ENCODE assay signal across 1 cellular context in the genomic region with DNA sequence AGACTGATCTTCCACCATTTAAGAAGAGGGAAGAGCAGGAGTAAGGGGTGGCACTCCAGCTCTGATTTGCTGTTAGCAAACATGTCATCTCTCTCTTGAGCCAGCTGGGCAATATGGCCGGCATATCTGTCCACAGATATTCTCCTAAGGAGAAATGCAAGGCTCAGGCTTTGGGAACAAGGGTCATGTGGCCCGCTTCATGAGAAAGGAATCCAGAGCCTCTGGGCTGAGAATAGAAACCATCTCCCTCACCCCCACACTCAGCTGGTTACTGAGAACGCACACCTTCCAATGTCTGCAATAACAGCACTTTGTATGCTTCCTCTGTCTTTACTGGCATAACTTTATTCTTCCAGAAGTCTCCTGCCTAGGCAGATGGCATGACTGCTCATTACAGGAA.
TF ChIP-seq lines count a peak whose summit lies in the region.

No MANE protein-coding gene starts in this region.

TF ChIP-seq in HepG2, 621 proteins besides CTCF, POLR2A, EP300 and RAD21 (continued from another document):
- TF ChIP-seq, protein P1, sequence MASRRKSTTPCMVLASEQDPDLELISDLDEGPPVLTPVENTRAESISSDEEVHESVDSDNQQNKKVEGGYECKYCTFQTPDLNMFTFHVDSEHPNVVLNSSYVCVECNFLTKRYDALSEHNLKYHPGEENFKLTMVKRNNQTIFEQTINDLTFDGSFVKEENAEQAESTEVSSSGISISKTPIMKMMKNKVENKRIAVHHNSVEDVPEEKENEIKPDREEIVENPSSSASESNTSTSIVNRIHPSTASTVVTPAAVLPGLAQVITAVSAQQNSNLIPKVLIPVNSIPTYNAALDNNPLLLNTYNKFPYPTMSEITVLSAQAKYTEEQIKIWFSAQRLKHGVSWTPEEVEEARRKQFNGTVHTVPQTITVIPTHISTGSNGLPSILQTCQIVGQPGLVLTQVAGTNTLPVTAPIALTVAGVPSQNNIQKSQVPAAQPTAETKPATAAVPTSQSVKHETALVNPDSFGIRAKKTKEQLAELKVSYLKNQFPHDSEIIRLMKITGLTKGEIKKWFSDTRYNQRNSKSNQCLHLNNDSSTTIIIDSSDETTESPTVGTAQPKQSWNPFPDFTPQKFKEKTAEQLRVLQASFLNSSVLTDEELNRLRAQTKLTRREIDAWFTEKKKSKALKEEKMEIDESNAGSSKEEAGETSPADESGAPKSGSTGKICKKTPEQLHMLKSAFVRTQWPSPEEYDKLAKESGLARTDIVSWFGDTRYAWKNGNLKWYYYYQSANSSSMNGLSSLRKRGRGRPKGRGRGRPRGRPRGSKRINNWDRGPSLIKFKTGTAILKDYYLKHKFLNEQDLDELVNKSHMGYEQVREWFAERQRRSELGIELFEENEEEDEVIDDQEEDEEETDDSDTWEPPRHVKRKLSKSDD (CRISPR knock-in tag; IDR thresholded peaks at IDR 0.05; ENCODE audit: low read depth) = no peak
- TF ChIP-seq ZBTB7A (CRISPR knock-in tag; IDR thresholded peaks at IDR 0.05) = no peak
- no peak for TF ChIP-seq TOPORS (CRISPR knock-in tag; IDR thresholded peaks at IDR 0.05)
- TF ChIP-seq NR3C1 (CRISPR knock-in tag; IDR thresholded peaks at IDR 0.05) = no peak
- no peak for TF ChIP-seq YEATS4 (CRISPR knock-in tag; IDR thresholded peaks at IDR 0.05; ENCODE audit: borderline replicate concordance)
- no peak for TF ChIP-seq MTA1 (CRISPR knock-in tag; IDR thresholded peaks at IDR 0.05; ENCODE audit: borderline replicate concordance)
- no peak for TF ChIP-seq ZNF792 (CRISPR knock-in tag; IDR thresholded peaks at IDR 0.05)
- no peak for TF ChIP-seq PHF8 (CRISPR knock-in tag; IDR thresholded peaks at IDR 0.05)
- no peak for TF ChIP-seq ZZZ3 (CRISPR knock-in tag; IDR thresholded peaks at IDR 0.05; ENCODE audit: borderline replicate concordance)
- TF ChIP-seq SALL2 (CRISPR knock-in tag; IDR thresholded peaks at IDR 0.05) = no peak
- TF ChIP-seq ZNF547 (CRISPR knock-in tag; IDR thresholded peaks at IDR 0.05) = no peak
